In genomic region chr9:34139477-34140146, GRCh38 we compare ENCODE assay signal across 2 cellular contexts.
A peak's percentile ranks its signal among the peaks of the same experiment; 100 is the strongest.
TF ChIP-seq lines count a peak whose summit lies in the region.

No MANE protein-coding gene starts in this region.

TF ChIP-seq in K562, 482 proteins besides CTCF, POLR2A, EP300 and RAD21:
- TF ChIP-seq SIX5 (IDR thresholded peaks at IDR 0.05; ENCODE audit: borderline replicate concordance in 1 of 2, insufficient read depth in 1 of 2, low read depth in 1 of 2, low read length in 2 of 2) = no peak
- TF ChIP-seq ZNF79 (CRISPR knock-in tag; IDR thresholded peaks at IDR 0.05; ENCODE audit: low read depth) = peak; percentile 93
- TF ChIP-seq SAP30 (IDR thresholded peaks at IDR 0.05; ENCODE audit: borderline replicate concordance, insufficient read depth, low read depth, low read length, poor library complexity, severe bottlenecking) = no peak
- no peak for TF ChIP-seq THRAP3 (IDR thresholded peaks at IDR 0.05; ENCODE audit: borderline replicate concordance)
- no peak for TF ChIP-seq NUFIP1 (IDR thresholded peaks at IDR 0.05; ENCODE audit: partially characterized antibody)
- no peak for TF ChIP-seq ZNF239 (CRISPR knock-in tag; IDR thresholded peaks at IDR 0.05)
- peak; percentile 79 for TF ChIP-seq NFIC (IDR thresholded peaks at IDR 0.05)
- peak; percentile 39; the same call in 1 of the 2 replicates for TF ChIP-seq ZNF592 (IDR thresholded peaks at IDR 0.05)
- TF ChIP-seq RUNX1 (IDR thresholded peaks at IDR 0.05; ENCODE audit: low read depth) = no peak
- peak; percentile 36; the same call in 1 of the 2 replicates for TF ChIP-seq DPF2 (IDR thresholded peaks at IDR 0.05)
- no peak for TF ChIP-seq ZNF830 (CRISPR knock-in tag; IDR thresholded peaks at IDR 0.05)
- no peak for TF ChIP-seq CHAMP1 (IDR thresholded peaks at IDR 0.05)
- TF ChIP-seq JUN (IDR thresholded peaks at IDR 0.05; ENCODE audit: borderline replicate concordance, low read depth, low read length) = no peak
- no peak for TF ChIP-seq JUN (CRISPR knock-in tag; IDR thresholded peaks at IDR 0.05; ENCODE audit: borderline replicate concordance)
- no peak for TF ChIP-seq TCF3 (CRISPR knock-in tag; IDR thresholded peaks at IDR 0.05)
- TF ChIP-seq FOXJ2 (tag; IDR thresholded peaks at IDR 0.05) = 0 out of 2 replicates have a peak, but pooled peaks have one; percentile 20
- no peak for TF ChIP-seq BRCA1 (IDR thresholded peaks at IDR 0.05)
- TF ChIP-seq BRCA1 (CRISPR knock-in tag; IDR thresholded peaks at IDR 0.05) = no peak
- no peak for TF ChIP-seq IRF9 (tag; IDR thresholded peaks at IDR 0.05)
- TF ChIP-seq NR2C2 (CRISPR knock-in tag; IDR thresholded peaks at IDR 0.05) = no peak
- TF ChIP-seq NR2C2 (tag; IDR thresholded peaks at IDR 0.05) = no peak
- no peak for TF ChIP-seq SIN3A (IDR thresholded peaks at IDR 0.05; ENCODE audit: borderline replicate concordance in 2 of 2, control insufficient read depth in 1 of 2, low read depth in 2 of 2, low read length in 2 of 2)
- no peak for TF ChIP-seq ZSCAN32 (CRISPR knock-in tag; IDR thresholded peaks at IDR 0.05)
- no peak for TF ChIP-seq TRIM25 (IDR thresholded peaks at IDR 0.05; ENCODE audit: borderline replicate concordance)

TF ChIP-seq in liver, 16 proteins besides CTCF, POLR2A, EP300 and RAD21:
- TF ChIP-seq HNF4G (IDR thresholded peaks at IDR 0.05) (no peak), TAF1 (conservative IDR thresholded peaks at IDR 0.05) (no peak), ATF3 (IDR thresholded peaks at IDR 0.05) (no peak), EGR1 (IDR thresholded peaks at IDR 0.05; ENCODE audit: low read depth in 2 of 2) (no peak), SP1 (IDR thresholded peaks at IDR 0.05) (peak; percentile 49), JUND (IDR thresholded peaks at IDR 0.05) (peak in 1 of 2 donors; percentile 19), ZBTB33 (IDR thresholded peaks at IDR 0.05) (no peak), YY1 (IDR thresholded peaks at IDR 0.05) (peak; percentile 95), RXRA (IDR thresholded peaks at IDR 0.05) (peak; percentile 46 to 58), FOXA2 (IDR thresholded peaks at IDR 0.05) (peak; percentile 23), HNF4A (conservative IDR thresholded peaks at IDR 0.05) (peak; percentile 37), NR2F2 (IDR thresholded peaks at IDR 0.05) (peak; percentile 30), FOXA1 (IDR thresholded peaks at IDR 0.05) (no peak), MAX (IDR thresholded peaks at IDR 0.05) (no peak), GABPA (IDR thresholded peaks at IDR 0.05 in 1 of 2, conservative IDR thresholded peaks at IDR 0.05 in 1 of 2) (no peak), REST (IDR thresholded peaks at IDR 0.05) (peak; percentile 52)
